In genomic region chr2:43217228-43218220, GRCh38 we compare ENCODE assay signal across 8 cellular contexts. TPM values are rescaled to one million over a fixed set of nuclear protein-coding genes. Genes with fewer than 3 reads are reported as not detected.
A peak's percentile ranks its signal among the peaks of the same experiment; 100 is the strongest.
DNase-seq lines count a peak whose midpoint lies in the region; ATAC-seq and TF ChIP-seq lines count a peak whose summit lies in the region.

No MANE protein-coding gene starts in this region.

- H3K36me3 ChIP-seq in HUES64 (ENCODE audit: insufficient read depth, low read length) (peaks cover 6% of the 10 kb centered on the region), SJCRH30 (no peaks in the 10 kb centered on the region), right atrium auricular region (peaks cover 5% of the 10 kb centered on the region), skeletal muscle satellite cell (ENCODE audit: insufficient read depth, low read length) (peaks cover 5% of the 10 kb centered on the region)

- H3K27me3 ChIP-seq in HUES64 (ENCODE audit: insufficient read depth, low read length) (no peaks in the 10 kb centered on the region), SJCRH30 (no peaks in the 10 kb centered on the region), right atrium auricular region (no peaks in the 10 kb centered on the region), skeletal muscle satellite cell (ENCODE audit: control insufficient read depth, insufficient read depth, low read length) (no peaks in the 10 kb centered on the region)

- TF ChIP-seq CTCF in right atrium auricular region (IDR thresholded peaks at IDR 0.05): no peak

- peak overlapping the region; percentile 81 for H3K4me2 ChIP-seq in skeletal muscle satellite cell (ENCODE audit: low read length)

- WGBS in HUES64: 1% methylated on average over 13 of the region's 14 CpGs

- H3K9me3 ChIP-seq in HUES64 (ENCODE audit: insufficient read depth, low read depth, low read length) (no peaks in the 10 kb centered on the region), SJCRH30 (replicated peaks) (no peaks in the 10 kb centered on the region), right atrium auricular region (no peaks in the 10 kb centered on the region), skeletal muscle satellite cell (replicated peaks; ENCODE audit: low read length) (no peaks in the 10 kb centered on the region)

- H3K4me1 ChIP-seq in HUES64 (ENCODE audit: insufficient read depth, low read length) (peaks cover 57% of the 10 kb centered on the region), SJCRH30 (peaks cover 28% of the 10 kb centered on the region), right atrium auricular region (peaks cover 0 to 57% of the 10 kb centered on the region in 2 donors), skeletal muscle satellite cell (ENCODE audit: control insufficient read depth, insufficient read depth, low read length) (peaks cover 40% of the 10 kb centered on the region)

- peak overlapping the region; percentile 62 for H3K9ac ChIP-seq in HUES64 (ENCODE audit: low read depth, low read length)
- peak overlapping the region; percentile 99 for H3K9ac ChIP-seq in skeletal muscle satellite cell (ENCODE audit: low read depth, low read length)

- ATAC-seq in HG02678 (IDR thresholded peaks at IDR 0.05; ENCODE audit: unreplicated experiment) (no peak), HG03108 (IDR thresholded peaks at IDR 0.05; ENCODE audit: unreplicated experiment) (no peak), HG03175 (IDR thresholded peaks at IDR 0.05; ENCODE audit: unreplicated experiment) (no peak)

- DNase-seq in SJCRH30 (peak; percentile 67 to 75), right atrium auricular region (ENCODE audit: low spot score) (no peak), kidney glomerular epithelial cell (lab: John Stamatoyannopoulos, UW) (no peak)

- H3K4me3 ChIP-seq in HUES64 (ENCODE audit: low read length): peak overlapping the region; percentile 94
- peak overlapping the region; percentile 65 for H3K4me3 ChIP-seq in SJCRH30
- peak overlapping the region in 1 of 2 donors; percentile 92 for H3K4me3 ChIP-seq in right atrium auricular region
- H3K4me3 ChIP-seq in skeletal muscle satellite cell (ENCODE audit: low read length): no peak overlapping the region

- H3K27ac ChIP-seq in HUES64 (ENCODE audit: low read depth, low read length) (peak overlapping the region; percentile 93), SJCRH30 (no peak overlapping the region; the same call in 1 of the 2 replicates), right atrium auricular region (peak overlapping the region; percentile 99 to 100)

RNA-seq across cellular contexts. Expression of gene ZFP36L2, which starts 8.9 kb away (rescaled TPM):
- 62.2 TPM for polyA plus RNA-seq in HUES64 (2013, experiment 1 of 2)
- polyA plus RNA-seq in HUES64 (2013, experiment 2 of 2): 60.5 TPM
- 5.1 and 5.6 TPM in 2 replicates for total RNA-seq in SJCRH30 (2014; rRNA removed; shearing (Covaris generic))
- total RNA-seq in right atrium auricular region: 10 to 100 TPM; 43.2 to 47.3 TPM
- 8.3 and 10.9 TPM in 2 replicates for total RNA-seq in skeletal muscle satellite cell (2012; rRNA removed)

Comparison
In these comparisons a context has a peak if more than half of its experiments do, and no peak if none do; other contexts are left out.
1. DNase-seq: peak in SJCRH30 (2 of 2); none in right atrium auricular region (single experiment) and kidney glomerular epithelial cell (single experiment).